3 cellular contexts compared by ENCODE assay signal in the genomic region with DNA sequence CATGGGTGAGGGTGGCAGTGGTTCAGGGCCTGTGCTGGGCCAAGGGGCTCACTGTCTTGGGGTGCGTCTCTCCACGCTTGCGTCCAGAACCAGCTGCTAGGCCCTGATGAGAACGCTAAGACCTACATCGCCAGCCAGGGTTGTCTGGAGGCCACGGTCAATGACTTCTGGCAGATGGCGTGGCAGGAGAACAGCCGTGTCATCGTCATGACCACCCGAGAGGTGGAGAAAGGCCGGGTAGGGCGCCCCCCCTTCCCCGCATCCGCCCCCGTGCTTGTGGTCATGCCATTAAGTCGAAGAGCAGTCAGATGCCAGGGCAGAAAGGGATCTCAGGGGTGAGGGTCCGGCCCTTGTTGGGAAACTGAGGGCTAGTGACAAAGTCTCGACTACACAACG.
TF ChIP-seq lines count a peak whose summit lies in the region.

No MANE protein-coding gene starts in this region.

TF ChIP-seq in SK-N-SH, 30 proteins besides CTCF, POLR2A, EP300 and RAD21:
- no peak for TF ChIP-seq TCF12 (IDR thresholded peaks at IDR 0.05)
- no peak for TF ChIP-seq MEF2A (IDR thresholded peaks at IDR 0.05; ENCODE audit: borderline replicate concordance, low read depth)
- TF ChIP-seq EZH2phosphoT487 (IDR thresholded peaks at IDR 0.05; ENCODE audit: borderline replicate concordance, low read depth) = no peak
- no peak for TF ChIP-seq GABPA (IDR thresholded peaks at IDR 0.05; ENCODE audit: low read depth)

TF ChIP-seq in SK-N-SH treated with all-trans-retinoic acid at 6 μM for 48 hours, 23 proteins besides CTCF, POLR2A, EP300 and RAD21:
- TF ChIP-seq CREB5 (CRISPR knock-in tag; IDR thresholded peaks at IDR 0.05; ENCODE audit: low read depth) (no peak), GLIS3 (CRISPR knock-in tag; IDR thresholded peaks at IDR 0.05) (no peak), ZFP3 (CRISPR knock-in tag; IDR thresholded peaks at IDR 0.05) (no peak), ISL1 (CRISPR knock-in tag; IDR thresholded peaks at IDR 0.05) (no peak)

TF ChIP-seq in GM12878, 131 proteins besides CTCF, POLR2A, EP300 and RAD21 (continues in another document):
- TF ChIP-seq, protein P1, sequence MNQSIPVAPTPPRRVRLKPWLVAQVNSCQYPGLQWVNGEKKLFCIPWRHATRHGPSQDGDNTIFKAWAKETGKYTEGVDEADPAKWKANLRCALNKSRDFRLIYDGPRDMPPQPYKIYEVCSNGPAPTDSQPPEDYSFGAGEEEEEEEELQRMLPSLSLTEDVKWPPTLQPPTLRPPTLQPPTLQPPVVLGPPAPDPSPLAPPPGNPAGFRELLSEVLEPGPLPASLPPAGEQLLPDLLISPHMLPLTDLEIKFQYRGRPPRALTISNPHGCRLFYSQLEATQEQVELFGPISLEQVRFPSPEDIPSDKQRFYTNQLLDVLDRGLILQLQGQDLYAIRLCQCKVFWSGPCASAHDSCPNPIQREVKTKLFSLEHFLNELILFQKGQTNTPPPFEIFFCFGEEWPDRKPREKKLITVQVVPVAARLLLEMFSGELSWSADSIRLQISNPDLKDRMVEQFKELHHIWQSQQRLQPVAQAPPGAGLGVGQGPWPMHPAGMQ (IDR thresholded peaks at IDR 0.05; ENCODE audit: borderline replicate concordance) = no peak
- no peak for TF ChIP-seq RFX5 (IDR thresholded peaks at IDR 0.05; ENCODE audit: low read depth, low read length)
- TF ChIP-seq GABPA (IDR thresholded peaks at IDR 0.05; ENCODE audit: low read depth) = no peak
- TF ChIP-seq MEF2A (IDR thresholded peaks at IDR 0.05; ENCODE audit: insufficient read depth, low read depth, low read length) = no peak
- 0 out of 2 replicates have a peak, but pooled peaks have one; percentile 50 for TF ChIP-seq NKRF (conservative IDR thresholded peaks at IDR 0.05)
- TF ChIP-seq KDM1A (IDR thresholded peaks at IDR 0.05; ENCODE audit: borderline replicate concordance) = no peak
- no peak for TF ChIP-seq ZNF24 (IDR thresholded peaks at IDR 0.05)
- no peak for TF ChIP-seq FOXM1 (IDR thresholded peaks at IDR 0.05; ENCODE audit: low read depth, low read length)
- TF ChIP-seq MAX (IDR thresholded peaks at IDR 0.05; ENCODE audit: low read depth, low read length) = peak; percentile 35; the same call in 1 of the 2 replicates
- no peak for TF ChIP-seq SMAD5 (IDR thresholded peaks at IDR 0.05; ENCODE audit: low read depth)
- no peak for TF ChIP-seq ZSCAN29 (IDR thresholded peaks at IDR 0.05)
- no peak for TF ChIP-seq NR2C2 (IDR thresholded peaks at IDR 0.05; ENCODE audit: borderline replicate concordance, control insufficient read depth, insufficient read length, low read depth)
- 0 out of 3 replicates have a peak, but pooled peaks of 1 of the 2 experiments have one; percentile 37 for TF ChIP-seq EGR1 (IDR thresholded peaks at IDR 0.05; ENCODE audit: borderline replicate concordance in 1 of 2, low read depth in 2 of 2, low read length in 2 of 2)
- no peak for TF ChIP-seq SPI1 (IDR thresholded peaks at IDR 0.05; ENCODE audit: borderline replicate concordance, insufficient read depth, low read depth, low read length)
- peak; percentile 51 to 67; a peak in 3 of 4 replicates for TF ChIP-seq BHLHE40 (IDR thresholded peaks at IDR 0.05; ENCODE audit: borderline replicate concordance in 1 of 2, low read depth in 2 of 2, low read length in 1 of 2)
- TF ChIP-seq ZBTB11 (CRISPR knock-in tag; IDR thresholded peaks at IDR 0.05) = no peak
- TF ChIP-seq PAX8 (IDR thresholded peaks at IDR 0.05) = no peak
- no peak for TF ChIP-seq KLF5 (IDR thresholded peaks at IDR 0.05; ENCODE audit: partially characterized antibody)
- TF ChIP-seq ZBTB40 (IDR thresholded peaks at IDR 0.05; ENCODE audit: borderline replicate concordance) = no peak
- TF ChIP-seq, protein P2, sequence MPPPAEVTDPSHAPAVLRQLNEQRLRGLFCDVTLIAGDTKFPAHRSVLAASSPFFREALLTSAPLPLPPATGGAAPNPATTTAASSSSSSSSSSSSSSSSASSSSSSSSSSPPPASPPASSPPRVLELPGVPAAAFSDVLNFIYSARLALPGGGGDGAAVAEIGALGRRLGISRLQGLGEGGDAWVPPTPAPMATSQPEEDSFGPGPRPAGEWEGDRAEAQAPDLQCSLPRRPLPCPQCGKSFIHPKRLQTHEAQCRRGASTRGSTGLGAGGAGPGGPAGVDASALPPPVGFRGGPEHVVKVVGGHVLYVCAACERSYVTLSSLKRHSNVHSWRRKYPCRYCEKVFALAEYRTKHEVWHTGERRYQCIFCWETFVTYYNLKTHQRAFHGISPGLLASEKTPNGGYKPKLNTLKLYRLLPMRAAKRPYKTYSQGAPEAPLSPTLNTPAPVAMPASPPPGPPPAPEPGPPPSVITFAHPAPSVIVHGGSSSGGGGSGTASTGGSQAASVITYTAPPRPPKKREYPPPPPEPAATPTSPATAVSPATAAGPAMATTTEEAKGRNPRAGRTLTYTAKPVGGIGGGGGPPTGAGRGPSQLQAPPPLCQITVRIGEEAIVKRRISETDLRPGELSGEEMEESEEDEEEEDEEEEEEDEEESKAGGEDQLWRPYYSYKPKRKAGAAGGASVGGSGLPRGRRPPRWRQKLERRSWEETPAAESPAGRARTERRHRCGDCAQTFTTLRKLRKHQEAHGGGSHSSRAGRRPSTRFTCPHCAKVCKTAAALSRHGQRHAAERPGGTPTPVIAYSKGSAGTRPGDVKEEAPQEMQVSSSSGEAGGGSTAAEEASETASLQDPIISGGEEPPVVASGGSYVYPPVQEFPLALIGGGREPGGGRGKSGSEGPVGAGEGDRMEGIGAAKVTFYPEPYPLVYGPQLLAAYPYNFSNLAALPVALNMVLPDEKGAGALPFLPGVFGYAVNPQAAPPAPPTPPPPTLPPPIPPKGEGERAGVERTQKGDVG (CRISPR knock-in tag; IDR thresholded peaks at IDR 0.05) = no peak
- TF ChIP-seq PBX3 (IDR thresholded peaks at IDR 0.05; ENCODE audit: insufficient replicate concordance, low read depth, low read length) = no peak
- TF ChIP-seq SMAD1 (IDR thresholded peaks at IDR 0.05; ENCODE audit: low read depth, partially characterized antibody) = no peak
- TF ChIP-seq MYC (IDR thresholded peaks at IDR 0.05; ENCODE audit: insufficient read depth, insufficient read length, insufficient replicate concordance, low read length, severe bottlenecking) = no peak
- 0 out of 2 replicates have a peak, but pooled peaks have one; percentile 32 for TF ChIP-seq MLLT1 (IDR thresholded peaks at IDR 0.05)
- TF ChIP-seq PAX5 (IDR thresholded peaks at IDR 0.05; ENCODE audit: borderline replicate concordance, low read depth, low read length) = peak; percentile 86; the same call in 1 of the 2 replicates
- peak; percentile 69; the same call in 1 of the 2 replicates for TF ChIP-seq GATAD2B (conservative IDR thresholded peaks at IDR 0.05; ENCODE audit: low read depth)
- TF ChIP-seq JUNB (IDR thresholded peaks at IDR 0.05) = no peak
- peak; percentile 35; the same call in 1 of the 2 replicates for TF ChIP-seq POLR2AphosphoS5 (IDR thresholded peaks at IDR 0.05; ENCODE audit: low read length)
- no peak for TF ChIP-seq STAT3 (IDR thresholded peaks at IDR 0.05; ENCODE audit: low read depth, low read length)
- TF ChIP-seq CREM (IDR thresholded peaks at IDR 0.05; ENCODE audit: low read depth) = no peak
- no peak for TF ChIP-seq SMC3 (IDR thresholded peaks at IDR 0.05; ENCODE audit: borderline replicate concordance, low read length)
- peak; percentile 36; the same call in 1 of the 2 replicates for TF ChIP-seq IKZF1 (conservative IDR thresholded peaks at IDR 0.05)
- peak; percentile 54; the same call in 1 of the 2 replicates for TF ChIP-seq DPF2 (IDR thresholded peaks at IDR 0.05)
- 0 out of 2 replicates have a peak, but pooled peaks have one; percentile 35 for TF ChIP-seq TCF12 (IDR thresholded peaks at IDR 0.05; ENCODE audit: low read depth, low read length)
- no peak for TF ChIP-seq YBX1 (IDR thresholded peaks at IDR 0.05)
- TF ChIP-seq STAT1 (conservative IDR thresholded peaks at IDR 0.05) = no peak
- TF ChIP-seq PML (IDR thresholded peaks at IDR 0.05; ENCODE audit: low read length) = no peak
- no peak for TF ChIP-seq SMARCA5 (IDR thresholded peaks at IDR 0.05)
- TF ChIP-seq ATF7 (IDR thresholded peaks at IDR 0.05; ENCODE audit: low read depth) = peak; percentile 28; the same call in 1 of the 2 replicates
- TF ChIP-seq HDGF (IDR thresholded peaks at IDR 0.05) = peak; percentile 61; the same call in 1 of the 2 replicates
